Comparison of ENCODE assay signal across 14 cellular contexts in genomic region chr5:72470817-72471216, GRCh38. TPM values are rescaled to one million over a fixed set of nuclear protein-coding genes. Genes with fewer than 3 reads are reported as not detected.
DNase-seq lines count a peak whose midpoint lies in the region; ATAC-seq and TF ChIP-seq lines count a peak whose summit lies in the region.
"Had no signal": no experiment of that assay in that cellular context is flagged by ENCODE, and none has a peak within 500 bp of the region (broad histone marks: within the 10 kb centered on the region; RNA-seq: fewer than 3 reads in every experiment).

No MANE protein-coding gene starts in this region.

- H3K9ac ChIP-seq in adipocyte (ENCODE audit: low read length): no peak overlapping the region

- H3K27ac Mint-ChIP-seq in T-cell: no peak overlapping the region
- no peak overlapping the region for H3K27ac Mint-ChIP-seq in activated naive CD8-positive, alpha-beta T cell treated with anti-CD3 and anti-CD28 coated beads for 36 hours
- H3K27ac Mint-ChIP-seq: activated naive CD8-positive, alpha-beta T cell treated with anti-CD3 and anti-CD28 coated beads, Interleukin-2, amount 10 ng/mL, durations not matched to agents 7 days and 5 days; mesothelial cell of epicardium; WTC11 had no signal

- H2AFZ ChIP-seq in ACC112 (ENCODE audit: low read length, unreplicated experiment): no peak overlapping the region

- H3K4me1 Mint-ChIP-seq in T-cell: no peaks in the 10 kb centered on the region
- H3K4me1 Mint-ChIP-seq in activated naive CD8-positive, alpha-beta T cell treated with anti-CD3 and anti-CD28 coated beads for 36 hours: peaks cover under 1% of the 10 kb centered on the region
- H3K4me1 Mint-ChIP-seq: activated naive CD8-positive, alpha-beta T cell treated with anti-CD3 and anti-CD28 coated beads, Interleukin-2, amount 10 ng/mL, durations not matched to agents 7 days and 5 days; WTC11 had no signal

- no peaks in the 10 kb centered on the region for H3K36me3 Mint-ChIP-seq in T-cell
- no peaks in the 10 kb centered on the region for H3K36me3 Mint-ChIP-seq in activated naive CD8-positive, alpha-beta T cell treated with anti-CD3 and anti-CD28 coated beads for 36 hours
- H3K36me3 Mint-ChIP-seq: activated naive CD8-positive, alpha-beta T cell treated with anti-CD3 and anti-CD28 coated beads, Interleukin-2, amount 10 ng/mL, durations not matched to agents 7 days and 5 days; mesothelial cell of epicardium; WTC11 had no signal

- DNase-seq in HS-5 (ENCODE audit: low read depth) (peak; percentile 60), adipocyte (ENCODE audit: low read depth) (peak; percentile 46), fibroblast of the aortic adventitia (ENCODE audit: low read depth) (peak; percentile 25), T-cell (no peak)
- no peak for DNase-seq in activated CD4-positive, alpha-beta T cell treated with anti-CD3 and anti-CD28 coated beads for 1 hour
- DNase-seq in activated naive CD8-positive, alpha-beta T cell treated with anti-CD3 and anti-CD28 coated beads for 36 hours: no peak
- DNase-seq: 8988T; activated naive CD8-positive, alpha-beta T cell treated with anti-CD3 and anti-CD28 coated beads, Interleukin-2, amount 10 ng/mL, durations not matched to agents 7 days and 5 days; posterior cingulate gyrus had no signal

- H3K79me2 ChIP-seq in ACC112 (ENCODE audit: control insufficient read depth, insufficient read depth, low read length, unreplicated experiment): no peaks in the 10 kb centered on the region

- CTCF ChIA-PET in T-cell (lab: Charles Lee): interaction anchor here in 1 of 2 donors (0.9 kb wide), 1 partner anchor 42 kb away, joined by 3 read pairs; no protein-coding TSS in a partner anchor

- ATAC-seq in T-cell (replicated peaks in 1 of 4): no peak
- no peak for ATAC-seq in HG02610 (IDR thresholded peaks at IDR 0.05; ENCODE audit: unreplicated experiment)
- ATAC-seq: WTC11 had no signal

- H3K27me3 ChIP-seq in ACC112 (ENCODE audit: insufficient read depth, low read length) (no peaks in the 10 kb centered on the region), adipocyte (replicated peaks; ENCODE audit: control insufficient read depth, insufficient read depth, low read length) (no peaks in the 10 kb centered on the region)

- H3K9me3 Mint-ChIP-seq in T-cell: no peaks in the 10 kb centered on the region
- no peaks in the 10 kb centered on the region for H3K9me3 Mint-ChIP-seq in activated naive CD8-positive, alpha-beta T cell treated with anti-CD3 and anti-CD28 coated beads for 36 hours
- H3K9me3 Mint-ChIP-seq: activated naive CD8-positive, alpha-beta T cell treated with anti-CD3 and anti-CD28 coated beads, Interleukin-2, amount 10 ng/mL, durations not matched to agents 7 days and 5 days; mesothelial cell of epicardium had no signal

- POLR2A ChIA-PET in T-cell (lab: Charles Lee): no interaction called here

- TF ChIP-seq CTCF in fibroblast of the aortic adventitia (IDR thresholded peaks at IDR 0.05; ENCODE audit: insufficient read depth, low read length): no peak

- no peak overlapping the region for H3K4me3 Mint-ChIP-seq in T-cell
- H3K4me3 Mint-ChIP-seq in activated naive CD8-positive, alpha-beta T cell treated with anti-CD3 and anti-CD28 coated beads for 36 hours: no peak overlapping the region
- H3K4me3 Mint-ChIP-seq: activated naive CD8-positive, alpha-beta T cell treated with anti-CD3 and anti-CD28 coated beads, Interleukin-2, amount 10 ng/mL, durations not matched to agents 7 days and 5 days; mesothelial cell of epicardium; WTC11 had no signal

- no peaks in the 10 kb centered on the region for H3K36me3 ChIP-seq in ACC112 (ENCODE audit: insufficient read depth, low read length)
- no peaks in the 10 kb centered on the region for H3K36me3 ChIP-seq in adipocyte (ENCODE audit: control insufficient read depth, insufficient read depth, low read length, severe bottlenecking)

- H3K9me3 ChIP-seq in adipocyte (ENCODE audit: control insufficient read depth, low read length): no peaks in the 10 kb centered on the region

- H3K27me3 Mint-ChIP-seq in T-cell: peaks cover 16 to 21% of the 10 kb centered on the region in 2 donors
- peaks cover 16% of the 10 kb centered on the region for H3K27me3 Mint-ChIP-seq in activated naive CD8-positive, alpha-beta T cell treated with anti-CD3 and anti-CD28 coated beads for 36 hours

- peak overlapping the region; percentile 33 for H3K27ac ChIP-seq in ACC112 (ENCODE audit: low read depth, low read length)

- H3K4me1 ChIP-seq in ACC112 (ENCODE audit: control insufficient read depth, insufficient read depth, low read length, unreplicated experiment) (peaks cover 55% of the 10 kb centered on the region), adipocyte (ENCODE audit: control insufficient read depth, insufficient read depth, low read length) (peaks cover 46% of the 10 kb centered on the region)

- no peak overlapping the region for H3K4me3 ChIP-seq in ACC112 (ENCODE audit: low read depth, low read length)
- H3K4me3 ChIP-seq in adipocyte (ENCODE audit: low read length): no peak overlapping the region
- H3K4me3 ChIP-seq in fibroblast of the aortic adventitia (ENCODE audit: low read depth, low read length): no peak overlapping the region

RNA-seq across cellular contexts. Expression of gene ZNF366, which starts 36.4 kb away (rescaled TPM):
- not detected in 2 replicates for total RNA-seq in fibroblast of the aortic adventitia (ENCODE audit: low replicate concordance)
- under 1 TPM in 2 of 5 donors, not detected in 3; 0.13 to 0.14 TPM for total RNA-seq in T-cell
- total RNA-seq in activated naive CD8-positive, alpha-beta T cell treated with anti-CD3 and anti-CD28 coated beads for 36 hours: not detected
- total RNA-seq: fibroblast of lung, mesothelial cell of epicardium, WTC11 had no signal

Comparison
In these comparisons a context has a peak if more than half of its experiments do, and no peak if none do; other contexts are left out.
1. DNase-seq: peak in HS-5 (single experiment), adipocyte (single experiment) and fibroblast of the aortic adventitia (single experiment); none in activated CD4-positive, alpha-beta T cell treated with anti-CD3 and anti-CD28 coated beads for 1 hour (single experiment), T-cell (0 of 34) and activated naive CD8-positive, alpha-beta T cell treated with anti-CD3 and anti-CD28 coated beads for 36 hours (single experiment).